2 cellular contexts compared by ENCODE assay signal in genomic region chr10:93023013-93023650, GRCh38.
TF ChIP-seq lines count a peak whose summit lies in the region.

No MANE protein-coding gene starts in this region.

TF ChIP-seq in H1, 55 proteins besides CTCF, POLR2A, EP300 and RAD21:
- TF ChIP-seq YY1 (IDR thresholded peaks at IDR 0.05; ENCODE audit: low read depth, low read length) (no peak), BACH1 (IDR thresholded peaks at IDR 0.05; ENCODE audit: low read length) (no peak), CBX8 (IDR thresholded peaks at IDR 0.05; ENCODE audit: borderline replicate concordance, low read depth, low read length) (no peak), ZNF274 (IDR thresholded peaks at IDR 0.05; ENCODE audit: borderline replicate concordance, extremely low read depth, low read length) (no peak), SIX5 (IDR thresholded peaks at IDR 0.05; ENCODE audit: low read depth, low read length) (no peak), SIN3A (conservative IDR thresholded peaks at IDR 0.05 in 1 of 2, IDR thresholded peaks at IDR 0.05 in 1 of 2; ENCODE audit: low read depth in 1 of 2, low read length in 2 of 2) (no peak), BCL11A (IDR thresholded peaks at IDR 0.05; ENCODE audit: low read depth in 2 of 2, low read length in 2 of 2) (no peak), TBP (IDR thresholded peaks at IDR 0.05; ENCODE audit: low read depth, low read length) (no peak), BRCA1 (IDR thresholded peaks at IDR 0.05; ENCODE audit: low read depth, low read length) (no peak), RFX5 (IDR thresholded peaks at IDR 0.05; ENCODE audit: borderline replicate concordance, low read depth, low read length) (no peak), RXRA (IDR thresholded peaks at IDR 0.05; ENCODE audit: insufficient read depth, low read depth, low read length) (no peak), RBBP5 (IDR thresholded peaks at IDR 0.05; ENCODE audit: borderline replicate concordance, low read depth, low read length) (no peak), SAP30 (IDR thresholded peaks at IDR 0.05; ENCODE audit: insufficient read depth, insufficient replicate concordance, low read length) (no peak), TEAD4 (IDR thresholded peaks at IDR 0.05; ENCODE audit: low read depth, low read length) (no peak)

TF ChIP-seq in HepG2, 621 proteins besides CTCF, POLR2A, EP300 and RAD21:
- TF ChIP-seq SMAD1 (CRISPR knock-in tag; IDR thresholded peaks at IDR 0.05; ENCODE audit: borderline replicate concordance, low read depth), result no peak
- no peak for TF ChIP-seq BRD4 (CRISPR knock-in tag; IDR thresholded peaks at IDR 0.05)
- TF ChIP-seq ZNF382 (CRISPR knock-in tag; IDR thresholded peaks at IDR 0.05; ENCODE audit: borderline replicate concordance), result no peak
- TF ChIP-seq CENPBD1 (CRISPR knock-in tag; IDR thresholded peaks at IDR 0.05; ENCODE audit: borderline replicate concordance, low read depth), result no peak
- TF ChIP-seq ZNF557 (CRISPR knock-in tag; IDR thresholded peaks at IDR 0.05), result no peak
- no peak for TF ChIP-seq CERS6 (CRISPR knock-in tag; IDR thresholded peaks at IDR 0.05)
- TF ChIP-seq CREB3 (CRISPR knock-in tag; IDR thresholded peaks at IDR 0.05), result no peak
- no peak for TF ChIP-seq ZNF264 (CRISPR knock-in tag; IDR thresholded peaks at IDR 0.05)
- no peak for TF ChIP-seq ZKSCAN8 (CRISPR knock-in tag; IDR thresholded peaks at IDR 0.05; ENCODE audit: borderline replicate concordance)
- no peak for TF ChIP-seq JUN (CRISPR knock-in tag; IDR thresholded peaks at IDR 0.05)
- TF ChIP-seq DZIP1 (CRISPR knock-in tag; IDR thresholded peaks at IDR 0.05), result no peak
- TF ChIP-seq SALL1 (CRISPR knock-in tag; IDR thresholded peaks at IDR 0.05), result no peak
- TF ChIP-seq CBX5 (CRISPR knock-in tag; IDR thresholded peaks at IDR 0.05; ENCODE audit: borderline replicate concordance), result no peak
- no peak for TF ChIP-seq ZBTB34 (CRISPR knock-in tag; IDR thresholded peaks at IDR 0.05)
- TF ChIP-seq ZNF335 (CRISPR knock-in tag; IDR thresholded peaks at IDR 0.05), result no peak
- no peak for TF ChIP-seq ZNF615 (CRISPR knock-in tag; IDR thresholded peaks at IDR 0.05; ENCODE audit: borderline replicate concordance)
- no peak for TF ChIP-seq HMGA1 (CRISPR knock-in tag; conservative IDR thresholded peaks at IDR 0.05)
